In genomic region chr3:9730747-9731205, GRCh38 we compare ENCODE assay signal across 8 cellular contexts. TPM values are rescaled to one million over a fixed set of nuclear protein-coding genes. Genes with fewer than 3 reads are reported as not detected.
DNase-seq lines count a peak whose midpoint lies in the region; ATAC-seq and TF ChIP-seq lines count a peak whose summit lies in the region.

No MANE protein-coding gene starts in this region.

- H3K27me3 Mint-ChIP-seq in stimulated activated naive CD8-positive, alpha-beta T cell treated with anti-CD3 and anti-CD28 coated beads, Interleukin-15, amount 100 ng/mL, for 72 hours, result no peaks in the 10 kb centered on the region

- peaks cover 12 to 23% of the 10 kb centered on the region in 2 donors for H3K4me1 ChIP-seq in adrenal gland (replicated peaks in 1 of 2)

- peak overlapping the region in 3 of 4 donors; percentile 18 to 76 (median 36) for H3K4me3 ChIP-seq in adrenal gland

- H3K36me3 ChIP-seq in adrenal gland (replicated peaks in 1 of 2), result peaks cover 0 to 18% of the 10 kb centered on the region in 2 donors

- ATAC-seq in GM21576 (IDR thresholded peaks at IDR 0.05; ENCODE audit: unreplicated experiment), result peak; percentile 38
- ATAC-seq in stimulated activated naive CD8-positive, alpha-beta T cell treated with anti-CD3 and anti-CD28 coated beads, Interleukin-15, amount 100 ng/mL, for 72 hours, result peak; percentile 44

- H3K27ac Mint-ChIP-seq in stimulated activated naive CD8-positive, alpha-beta T cell treated with anti-CD3 and anti-CD28 coated beads, Interleukin-15, amount 100 ng/mL, for 72 hours, result peak overlapping the region in 1 of 2 donors; percentile 34

- H3K27ac ChIP-seq in adrenal gland, result peak overlapping the region; percentile 53 to 99 (median 98)

- 1% methylated on average over 15 of the region's 16 CpGs for WGBS in adrenal gland, 4 donors

- H3K4me1 Mint-ChIP-seq in stimulated activated naive CD8-positive, alpha-beta T cell treated with anti-CD3 and anti-CD28 coated beads, Interleukin-15, amount 100 ng/mL, for 72 hours, result peaks cover 60% of the 10 kb centered on the region

- peak overlapping the region; percentile 84 to 87 for H3K4me3 Mint-ChIP-seq in stimulated activated naive CD8-positive, alpha-beta T cell treated with anti-CD3 and anti-CD28 coated beads, Interleukin-15, amount 100 ng/mL, for 72 hours

- H3K9me3 ChIP-seq in adrenal gland (replicated peaks in 1 of 3), result no peaks in the 10 kb centered on the region

- DNase-seq in DMS153 treated with DMSO at 0.1 percent for 48 hours (lab: John Stamatoyannopoulos, UW; ENCODE audit: unreplicated experiment) (peak; percentile 29), DMS153 (lab: John Stamatoyannopoulos, UW) (no peak), HuH-7.5 (ENCODE audit: low spot score) (peak; percentile 90), adrenal gland (no peak), iPS-NIHi7 (ENCODE audit: extremely low spot score) (peak; percentile 84)
- no peak for DNase-seq in stimulated activated naive CD8-positive, alpha-beta T cell treated with anti-CD3 and anti-CD28 coated beads, Interleukin-15, amount 100 ng/mL, for 72 hours
- no peak for DNase-seq in effector CD4-positive, alpha-beta T cell

- no peaks in the 10 kb centered on the region for H3K9me3 Mint-ChIP-seq in stimulated activated naive CD8-positive, alpha-beta T cell treated with anti-CD3 and anti-CD28 coated beads, Interleukin-15, amount 100 ng/mL, for 72 hours

- peak in 2 of 6 experiments; percentile 24 to 27 for TF ChIP-seq CTCF in adrenal gland (IDR thresholded peaks at IDR 0.05)

- intact Hi-C loops in adrenal gland (cut with DNase I), result no loop called here

- no peaks in the 10 kb centered on the region for H3K27me3 ChIP-seq in adrenal gland

- no peak for TF ChIP-seq POLR2A in adrenal gland (IDR thresholded peaks at IDR 0.05)

RNA-seq across cellular contexts. Expression of gene BRPF1, which starts 0.8 kb away (rescaled TPM):
- total RNA-seq in adrenal gland, result 10 to 100 TPM; 14.0 to 18.7 (median 16.4) TPM
- 10 to 100 TPM in 2 of 3 donors, 1 to 10 TPM in 1; 7.4 to 14.6 (median 12.4) TPM for polyA plus RNA-seq in adrenal gland

RNA-seq across cellular contexts. Expression of gene OGG1, which starts 19.0 kb away (rescaled TPM):
- 10 to 100 TPM; 13.3 to 34.9 (median 22.0) TPM for total RNA-seq in adrenal gland
- 10 to 100 TPM; 16.0 to 25.6 (median 21.2) TPM for polyA plus RNA-seq in adrenal gland

RNA-seq across cellular contexts. Expression of gene CPNE9, which starts 27.1 kb away (rescaled TPM):
- total RNA-seq in adrenal gland, result 1 to 10 TPM in 4 of 8 donors, under 1 TPM in 3, not detected in 1; 0.26 to 2.1 (median 1.2) TPM
- 1 to 10 TPM; 1.6 to 9.2 (median 4.0) TPM for polyA plus RNA-seq in adrenal gland

RNA-seq across cellular contexts. Expression of gene CAMK1, which starts 39.0 kb away (rescaled TPM):
- 100 to 1,000 TPM in 7 of 8 donors, 10 to 100 TPM in 1; 83.1 to 261 (median 176) TPM for total RNA-seq in adrenal gland
- polyA plus RNA-seq in adrenal gland, result 100 to 1,000 TPM in 2 of 3 donors, 10 to 100 TPM in 1; 51.5 to 281 (median 260) TPM

Comparison
In these comparisons a context has a peak if more than half of its experiments do, and no peak if none do; other contexts are left out.
1. DNase-seq: peak in DMS153 treated with DMSO at 0.1 percent for 48 hours (single experiment), HuH-7.5 (single experiment) and iPS-NIHi7 (single experiment); none in DMS153 (single experiment), adrenal gland (0 of 7), stimulated activated naive CD8-positive, alpha-beta T cell treated with anti-CD3 and anti-CD28 coated beads, Interleukin-15, amount 100 ng/mL, for 72 hours (0 of 2) and effector CD4-positive, alpha-beta T cell (single experiment).